8 cellular contexts compared by ENCODE assay signal in genomic region chr17:82370471-82371332, GRCh38. TPM values are rescaled to one million over a fixed set of nuclear protein-coding genes. Genes with fewer than 3 reads are reported as not detected.
DNase-seq lines count a peak whose midpoint lies in the region; ATAC-seq and TF ChIP-seq lines count a peak whose summit lies in the region.

No MANE protein-coding gene starts in this region.

- no peak for TF ChIP-seq CTCF in chondrocyte (IDR thresholded peaks at IDR 0.05)

- H3K9me3 ChIP-seq in BLaER1 = no peaks in the 10 kb centered on the region

- ATAC-seq in HG03354 (IDR thresholded peaks at IDR 0.05; ENCODE audit: poor library complexity, severe bottlenecking, unreplicated experiment) (peak; percentile 60), HG02623 (IDR thresholded peaks at IDR 0.05; ENCODE audit: unreplicated experiment) (no peak)
- ATAC-seq in natural killer cell treated with Interleukin-12 subunit alpha and Interleukin-12 subunit beta and Interleukin-15 and Interleukin-18, amount 100 ng/mL, for 72 hours = peak in 1 of 2 donors; percentile 40

- no peak overlapping the region for H3K27ac Mint-ChIP-seq in chondrocyte (ENCODE audit: unreplicated experiment)
- no peak overlapping the region for H3K27ac Mint-ChIP-seq in natural killer cell treated with Interleukin-12 subunit alpha and Interleukin-12 subunit beta and Interleukin-15 and Interleukin-18, amount 100 ng/mL, for 72 hours

- peak overlapping the region; percentile 80 for H3K4me2 ChIP-seq in BLaER1

- H3K4me3 ChIP-seq in BLaER1 = peak overlapping the region; percentile 54

- peak overlapping the region; percentile 19 for H3K4me3 Mint-ChIP-seq in chondrocyte (ENCODE audit: unreplicated experiment)
- peak overlapping the region; percentile 43 for H3K4me3 Mint-ChIP-seq in natural killer cell treated with Interleukin-12 subunit alpha and Interleukin-12 subunit beta and Interleukin-15 and Interleukin-18, amount 100 ng/mL, for 72 hours

- H3K4me1 Mint-ChIP-seq in chondrocyte (ENCODE audit: low read depth) = peaks cover 13% of the 10 kb centered on the region
- peaks cover 0 to 10% of the 10 kb centered on the region in 2 donors for H3K4me1 Mint-ChIP-seq in natural killer cell treated with Interleukin-12 subunit alpha and Interleukin-12 subunit beta and Interleukin-15 and Interleukin-18, amount 100 ng/mL, for 72 hours (ENCODE audit: low read depth in 2 of 2)

- H3K27me3 ChIP-seq in BLaER1 = peaks cover 62% of the 10 kb centered on the region

- H3K36me3 ChIP-seq in BLaER1 = no peaks in the 10 kb centered on the region

- no peak overlapping the region for H3K9ac ChIP-seq in BLaER1

- H3K27me3 Mint-ChIP-seq in chondrocyte (ENCODE audit: low read depth) = peaks cover 36% of the 10 kb centered on the region
- peaks cover 15 to 17% of the 10 kb centered on the region in 2 donors for H3K27me3 Mint-ChIP-seq in natural killer cell treated with Interleukin-12 subunit alpha and Interleukin-12 subunit beta and Interleukin-15 and Interleukin-18, amount 100 ng/mL, for 72 hours

- H4K20me1 ChIP-seq in BLaER1 = peaks cover 23% of the 10 kb centered on the region

- peaks cover 52% of the 10 kb centered on the region for H3K4me1 ChIP-seq in BLaER1

- H3K27ac ChIP-seq in BLaER1 = 0 out of 2 replicates have a peak overlapping the region, but pooled peaks have one; percentile 36

- H3K9me3 Mint-ChIP-seq in chondrocyte (ENCODE audit: low read depth) = no peaks in the 10 kb centered on the region
- no peaks in the 10 kb centered on the region for H3K9me3 Mint-ChIP-seq in natural killer cell treated with Interleukin-12 subunit alpha and Interleukin-12 subunit beta and Interleukin-15 and Interleukin-18, amount 100 ng/mL, for 72 hours

- H3K36me3 Mint-ChIP-seq in chondrocyte (ENCODE audit: low read depth) = no peaks in the 10 kb centered on the region
- no peaks in the 10 kb centered on the region for H3K36me3 Mint-ChIP-seq in natural killer cell treated with Interleukin-12 subunit alpha and Interleukin-12 subunit beta and Interleukin-15 and Interleukin-18, amount 100 ng/mL, for 72 hours

- DNase-seq in chondrocyte (ENCODE audit: low spot score) = peak; percentile 64
- no peak for DNase-seq in natural killer cell treated with Interleukin-12 subunit alpha and Interleukin-12 subunit beta and Interleukin-15 and Interleukin-18, amount 100 ng/mL, for 72 hours (ENCODE audit: low spot score)
- DNase-seq in kidney glomerular epithelial cell (lab: John Stamatoyannopoulos, UW) = no peak
- DNase-seq in NCI-H2029 treated with DMSO at 0.1 percent for 48 hours (lab: John Stamatoyannopoulos, UW) = no peak
- no peak for DNase-seq in activated CD8-positive, alpha-beta memory T cell treated with anti-CD3 and anti-CD28 coated beads for 24 hours

RNA-seq across cellular contexts. Expression of gene UTS2R, which starts 0.9 kb away (rescaled TPM):
- total RNA-seq in chondrocyte = not detected in 3 replicates
- total RNA-seq in natural killer cell treated with Interleukin-12 subunit alpha and Interleukin-12 subunit beta and Interleukin-15 and Interleukin-18, amount 100 ng/mL, for 72 hours = not detected

RNA-seq across cellular contexts. Expression of gene TEX19, which starts 11.7 kb away (rescaled TPM):
- total RNA-seq in chondrocyte = not detected in 3 replicates
- total RNA-seq in natural killer cell treated with Interleukin-12 subunit alpha and Interleukin-12 subunit beta and Interleukin-15 and Interleukin-18, amount 100 ng/mL, for 72 hours = not detected

RNA-seq across cellular contexts. Expression of gene SECTM1, which starts 37.1 kb away (rescaled TPM):
- 1.3 to 2.5 TPM (median 2.1 TPM) in 3 replicates for total RNA-seq in chondrocyte
- total RNA-seq in natural killer cell treated with Interleukin-12 subunit alpha and Interleukin-12 subunit beta and Interleukin-15 and Interleukin-18, amount 100 ng/mL, for 72 hours = under 1 TPM in 1 of 2 donors, not detected in 1; 0.56 TPM

RNA-seq across cellular contexts. Expression of gene HEXD, which starts 47.4 kb away (rescaled TPM):
- 10.8 to 17.7 TPM (median 11.2 TPM) in 3 replicates for total RNA-seq in chondrocyte
- total RNA-seq in natural killer cell treated with Interleukin-12 subunit alpha and Interleukin-12 subunit beta and Interleukin-15 and Interleukin-18, amount 100 ng/mL, for 72 hours = 10 to 100 TPM; 19.5 to 40.1 TPM

RNA-seq across cellular contexts. Expression of gene OGFOD3, which starts 47.7 kb away (rescaled TPM):
- total RNA-seq in chondrocyte = 19.9 to 30.6 TPM (median 20.0 TPM) in 3 replicates
- 10 to 100 TPM; 29.7 to 30.1 TPM for total RNA-seq in natural killer cell treated with Interleukin-12 subunit alpha and Interleukin-12 subunit beta and Interleukin-15 and Interleukin-18, amount 100 ng/mL, for 72 hours
